8 cellular contexts compared by ENCODE assay signal in the genomic region with DNA sequence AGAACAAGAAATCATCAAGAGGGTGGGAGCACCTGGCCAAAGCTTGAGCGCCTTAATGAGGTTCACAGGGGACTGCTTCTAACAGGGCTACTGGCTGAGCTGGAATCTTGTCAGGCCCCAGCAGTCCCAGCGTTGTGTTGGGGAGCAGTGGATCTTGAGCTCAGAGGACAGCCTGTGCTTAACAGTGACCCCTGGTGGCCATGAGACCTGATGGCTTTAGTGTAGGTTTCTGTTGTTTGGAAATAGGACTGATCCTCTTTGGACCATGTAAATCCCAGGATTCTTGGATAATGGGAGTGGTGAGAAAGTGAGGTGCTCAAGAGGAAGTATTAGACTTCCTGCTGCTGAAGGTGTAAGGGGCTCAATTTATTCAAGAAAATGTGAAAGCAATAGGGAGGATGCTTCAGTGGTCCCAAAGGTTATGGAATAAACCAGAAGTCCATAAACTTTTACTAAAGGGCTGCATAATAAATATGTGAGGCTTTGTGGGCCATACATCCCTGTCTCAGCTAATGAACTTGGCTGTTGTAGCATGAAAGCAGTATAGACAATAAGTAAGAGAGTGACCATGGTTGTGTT.
DNase-seq lines count a peak whose midpoint lies in the region; ATAC-seq and TF ChIP-seq lines count a peak whose summit lies in the region.
"Had no signal": no experiment of that assay in that cellular context is flagged by ENCODE, and none has a peak within 500 bp of the region (broad histone marks: within the 10 kb centered on the region; RNA-seq: fewer than 3 reads in every experiment).

No MANE protein-coding gene starts in this region.

- 18 to 46% (median 41%) methylated on average over 2 of the region's 2 CpGs for WGBS in spleen, 5 donors

- H3K4me1 ChIP-seq in spleen, result no peaks in the 10 kb centered on the region

- H3K27ac ChIP-seq in spleen, result no peak overlapping the region
- H3K27ac ChIP-seq: skin epidermis had no signal

- no peak for ATAC-seq in GM21360 (IDR thresholded peaks at IDR 0.05; ENCODE audit: unreplicated experiment)
- no peak for ATAC-seq in GM21529 (IDR thresholded peaks at IDR 0.05; ENCODE audit: unreplicated experiment)

- intact Hi-C loops in spleen (cut with DNase I; ENCODE audit: low total_unique reads), result no loop called here

- H3K36me3 ChIP-seq in GM06990 (ENCODE audit: control insufficient read depth, insufficient read depth, low read length) (no peaks in the 10 kb centered on the region), spleen (no peaks in the 10 kb centered on the region)

- TF ChIP-seq POLR2A in NB4 (IDR thresholded peaks at IDR 0.05; ENCODE audit: extremely low read depth, insufficient read length), result no peak
- no peak for TF ChIP-seq POLR2A in spleen (IDR thresholded peaks at IDR 0.05)

- TF ChIP-seq CTCF in GM06990 (IDR thresholded peaks at IDR 0.05; ENCODE audit: insufficient read depth, low read length, poor library complexity, severe bottlenecking), result peak; percentile 48
- peak; percentile 98 for TF ChIP-seq CTCF in NB4 (IDR thresholded peaks at IDR 0.05; ENCODE audit: low read depth, low read length)
- TF ChIP-seq CTCF in fibroblast of the aortic adventitia (IDR thresholded peaks at IDR 0.05; ENCODE audit: insufficient read depth, low read length), result peak; percentile 62
- TF ChIP-seq CTCF in spleen (IDR thresholded peaks at IDR 0.05 in 8 of 11, conservative IDR thresholded peaks at IDR 0.05 in 3 of 11), result peak in 7 of 11 experiments; percentile 18 to 64 (median 55)

- H3K4me3 ChIP-seq in GM06990 (replicated peaks; ENCODE audit: low read depth, low read length) (no peak overlapping the region), NB4 (ENCODE audit: low read depth, low read length) (no peak overlapping the region), fibroblast of the aortic adventitia (ENCODE audit: low read depth, low read length) (no peak overlapping the region), spleen (no peak overlapping the region)
- H3K4me3 ChIP-seq: skin epidermis had no signal

- DNase-seq in GM06990 (ENCODE audit: extremely low read depth, insufficient read length) (no peak), NB4 (ENCODE audit: low read depth) (peak; percentile 65), fibroblast of the aortic adventitia (ENCODE audit: low read depth) (peak; percentile 61), spleen (no peak)
- DNase-seq in activated CD8-positive, alpha-beta memory T cell treated with anti-CD3 and anti-CD28 coated beads, Interleukin-2, amount 50 U/mL, for 48 hours, result peak; percentile 68

- no peaks in the 10 kb centered on the region; the same call in 1 of the 2 replicates for H3K27me3 ChIP-seq in GM06990 (replicated peaks; ENCODE audit: control insufficient read depth, insufficient read depth, low read length)
- H3K27me3 ChIP-seq in spleen (replicated peaks in 1 of 7), result no peaks in the 10 kb centered on the region

- peaks cover 0 to 8% (median 4%) of the 10 kb centered on the region in 8 donors for H3K9me3 ChIP-seq in spleen

Comparison
In these comparisons a context has a peak if more than half of its experiments do, and no peak if none do; other contexts are left out.
1. DNase-seq: peak in NB4 (single experiment), activated CD8-positive, alpha-beta memory T cell treated with anti-CD3 and anti-CD28 coated beads, Interleukin-2, amount 50 U/mL, for 48 hours (single experiment) and fibroblast of the aortic adventitia (single experiment); none in GM06990 (single experiment) and spleen (single experiment).
2. CTCF ChIP-seq: peak in every context shown above with its lines; median percentile 98 in NB4; 62 in fibroblast of the aortic adventitia; 55 in spleen; 48 in GM06990.